In the genomic region with DNA sequence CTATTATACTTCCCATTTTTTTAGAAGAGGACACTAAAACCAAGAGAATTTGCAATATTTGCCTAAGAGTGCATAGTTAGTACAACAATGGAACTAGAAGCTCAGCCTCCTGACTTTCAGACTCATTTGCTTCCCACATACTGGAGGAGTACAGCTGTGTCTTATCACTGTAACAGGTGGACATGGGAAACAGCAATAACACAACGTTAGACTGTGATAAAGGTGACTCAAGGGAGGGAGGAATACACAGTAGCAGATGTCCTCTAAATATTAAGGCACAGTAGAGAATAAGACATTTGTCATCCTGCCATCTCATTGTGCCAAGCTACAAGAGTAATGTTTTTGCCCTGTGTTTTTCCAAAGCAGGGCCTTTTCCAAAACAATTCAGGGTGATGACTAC, we compare ENCODE assay signal across 1 cellular context.
TF ChIP-seq lines count a peak whose summit lies in the region.

No MANE protein-coding gene starts in this region.

TF ChIP-seq in K562, 482 proteins besides CTCF, POLR2A, EP300 and RAD21 (continued from another document and continues in another):
- TF ChIP-seq THRA (IDR thresholded peaks at IDR 0.05) (no peak), HIVEP1 (CRISPR knock-in tag; IDR thresholded peaks at IDR 0.05) (no peak), TBP (optimal IDR thresholded peaks at IDR 0.05; ENCODE audit: low read depth, low read length) (no peak), KDM2B (CRISPR knock-in tag; IDR thresholded peaks at IDR 0.05) (no peak), DNMT1 (IDR thresholded peaks at IDR 0.05) (no peak), MIER1 (IDR thresholded peaks at IDR 0.05; ENCODE audit: low read depth) (no peak), ARID3A (IDR thresholded peaks at IDR 0.05; ENCODE audit: borderline replicate concordance, low read depth, low read length) (peak; percentile 74; the same call in 1 of the 2 replicates), E4F1 (CRISPR knock-in tag; IDR thresholded peaks at IDR 0.05; ENCODE audit: borderline replicate concordance) (no peak), CBX8 (IDR thresholded peaks at IDR 0.05; ENCODE audit: borderline replicate concordance, extremely low read depth, low read depth, low read length, poor library complexity, severe bottlenecking) (no peak), NFE2L1 (tag; IDR thresholded peaks at IDR 0.05; ENCODE audit: borderline replicate concordance, low read depth) (no peak), ZSCAN29 (IDR thresholded peaks at IDR 0.05) (no peak), CREM (IDR thresholded peaks at IDR 0.05; ENCODE audit: low read depth) (peak; percentile 81), HDAC3 (IDR thresholded peaks at IDR 0.05; ENCODE audit: borderline replicate concordance, partially characterized antibody) (peak; percentile 83), NFIX (CRISPR knock-in tag; IDR thresholded peaks at IDR 0.05; ENCODE audit: low read depth) (no peak), ZNF696 (CRISPR knock-in tag; conservative IDR thresholded peaks at IDR 0.05) (no peak), NEUROD1 (IDR thresholded peaks at IDR 0.05; ENCODE audit: borderline replicate concordance, low read depth, low read length, partially characterized antibody) (no peak), ZNF518B (CRISPR knock-in tag; IDR thresholded peaks at IDR 0.05) (no peak), PHF20 (IDR thresholded peaks at IDR 0.05; ENCODE audit: partially characterized antibody) (no peak), NR2C2 (CRISPR knock-in tag; IDR thresholded peaks at IDR 0.05) (no peak), NR2C2 (tag; IDR thresholded peaks at IDR 0.05) (no peak), ZNF232 (CRISPR knock-in tag; IDR thresholded peaks at IDR 0.05) (no peak), ZKSCAN3 (CRISPR knock-in tag; IDR thresholded peaks at IDR 0.05) (no peak), THAP12 (CRISPR knock-in tag; IDR thresholded peaks at IDR 0.05) (no peak)
- TF ChIP-seq, protein P1, sequence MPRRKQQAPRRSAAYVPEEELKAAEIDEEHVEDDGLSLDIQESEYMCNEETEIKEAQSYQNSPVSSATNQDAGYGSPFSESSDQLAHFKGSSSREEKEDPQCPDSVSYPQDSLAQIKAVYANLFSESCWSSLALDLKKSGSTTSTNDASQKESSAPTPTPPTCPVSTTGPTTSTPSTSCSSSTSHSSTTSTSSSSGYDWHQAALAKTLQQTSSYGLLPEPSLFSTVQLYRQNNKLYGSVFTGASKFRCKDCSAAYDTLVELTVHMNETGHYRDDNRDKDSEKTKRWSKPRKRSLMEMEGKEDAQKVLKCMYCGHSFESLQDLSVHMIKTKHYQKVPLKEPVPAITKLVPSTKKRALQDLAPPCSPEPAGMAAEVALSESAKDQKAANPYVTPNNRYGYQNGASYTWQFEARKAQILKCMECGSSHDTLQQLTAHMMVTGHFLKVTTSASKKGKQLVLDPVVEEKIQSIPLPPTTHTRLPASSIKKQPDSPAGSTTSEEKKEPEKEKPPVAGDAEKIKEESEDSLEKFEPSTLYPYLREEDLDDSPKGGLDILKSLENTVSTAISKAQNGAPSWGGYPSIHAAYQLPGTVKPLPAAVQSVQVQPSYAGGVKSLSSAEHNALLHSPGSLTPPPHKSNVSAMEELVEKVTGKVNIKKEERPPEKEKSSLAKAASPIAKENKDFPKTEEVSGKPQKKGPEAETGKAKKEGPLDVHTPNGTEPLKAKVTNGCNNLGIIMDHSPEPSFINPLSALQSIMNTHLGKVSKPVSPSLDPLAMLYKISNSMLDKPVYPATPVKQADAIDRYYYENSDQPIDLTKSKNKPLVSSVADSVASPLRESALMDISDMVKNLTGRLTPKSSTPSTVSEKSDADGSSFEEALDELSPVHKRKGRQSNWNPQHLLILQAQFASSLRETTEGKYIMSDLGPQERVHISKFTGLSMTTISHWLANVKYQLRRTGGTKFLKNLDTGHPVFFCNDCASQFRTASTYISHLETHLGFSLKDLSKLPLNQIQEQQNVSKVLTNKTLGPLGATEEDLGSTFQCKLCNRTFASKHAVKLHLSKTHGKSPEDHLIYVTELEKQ (CRISPR knock-in tag; IDR thresholded peaks at IDR 0.05): no peak
- TF ChIP-seq, protein P2, sequence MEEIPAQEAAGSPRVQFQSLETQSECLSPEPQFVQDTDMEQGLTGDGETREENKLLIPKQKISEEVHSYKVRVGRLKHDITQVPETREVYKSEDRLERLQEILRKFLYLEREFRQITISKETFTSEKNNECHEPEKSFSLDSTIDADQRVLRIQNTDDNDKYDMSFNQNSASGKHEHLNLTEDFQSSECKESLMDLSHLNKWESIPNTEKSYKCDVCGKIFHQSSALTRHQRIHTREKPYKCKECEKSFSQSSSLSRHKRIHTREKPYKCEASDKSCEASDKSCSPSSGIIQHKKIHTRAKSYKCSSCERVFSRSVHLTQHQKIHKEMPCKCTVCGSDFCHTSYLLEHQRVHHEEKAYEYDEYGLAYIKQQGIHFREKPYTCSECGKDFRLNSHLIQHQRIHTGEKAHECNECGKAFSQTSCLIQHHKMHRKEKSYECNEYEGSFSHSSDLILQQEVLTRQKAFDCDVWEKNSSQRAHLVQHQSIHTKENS (CRISPR knock-in tag; IDR thresholded peaks at IDR 0.05): no peak
- TF ChIP-seq, protein P3, sequence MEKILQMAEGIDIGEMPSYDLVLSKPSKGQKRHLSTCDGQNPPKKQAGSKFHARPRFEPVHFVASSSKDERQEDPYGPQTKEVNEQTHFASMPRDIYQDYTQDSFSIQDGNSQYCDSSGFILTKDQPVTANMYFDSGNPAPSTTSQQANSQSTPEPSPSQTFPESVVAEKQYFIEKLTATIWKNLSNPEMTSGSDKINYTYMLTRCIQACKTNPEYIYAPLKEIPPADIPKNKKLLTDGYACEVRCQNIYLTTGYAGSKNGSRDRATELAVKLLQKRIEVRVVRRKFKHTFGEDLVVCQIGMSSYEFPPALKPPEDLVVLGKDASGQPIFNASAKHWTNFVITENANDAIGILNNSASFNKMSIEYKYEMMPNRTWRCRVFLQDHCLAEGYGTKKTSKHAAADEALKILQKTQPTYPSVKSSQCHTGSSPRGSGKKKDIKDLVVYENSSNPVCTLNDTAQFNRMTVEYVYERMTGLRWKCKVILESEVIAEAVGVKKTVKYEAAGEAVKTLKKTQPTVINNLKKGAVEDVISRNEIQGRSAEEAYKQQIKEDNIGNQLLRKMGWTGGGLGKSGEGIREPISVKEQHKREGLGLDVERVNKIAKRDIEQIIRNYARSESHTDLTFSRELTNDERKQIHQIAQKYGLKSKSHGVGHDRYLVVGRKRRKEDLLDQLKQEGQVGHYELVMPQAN (IDR thresholded peaks at IDR 0.05; ENCODE audit: borderline replicate concordance): no peak
- TF ChIP-seq, protein P4, sequence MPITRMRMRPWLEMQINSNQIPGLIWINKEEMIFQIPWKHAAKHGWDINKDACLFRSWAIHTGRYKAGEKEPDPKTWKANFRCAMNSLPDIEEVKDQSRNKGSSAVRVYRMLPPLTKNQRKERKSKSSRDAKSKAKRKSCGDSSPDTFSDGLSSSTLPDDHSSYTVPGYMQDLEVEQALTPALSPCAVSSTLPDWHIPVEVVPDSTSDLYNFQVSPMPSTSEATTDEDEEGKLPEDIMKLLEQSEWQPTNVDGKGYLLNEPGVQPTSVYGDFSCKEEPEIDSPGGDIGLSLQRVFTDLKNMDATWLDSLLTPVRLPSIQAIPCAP (CRISPR knock-in tag; IDR thresholded peaks at IDR 0.05; ENCODE audit: borderline replicate concordance): no peak
